14 cellular contexts compared by ENCODE assay signal in the genomic region with DNA sequence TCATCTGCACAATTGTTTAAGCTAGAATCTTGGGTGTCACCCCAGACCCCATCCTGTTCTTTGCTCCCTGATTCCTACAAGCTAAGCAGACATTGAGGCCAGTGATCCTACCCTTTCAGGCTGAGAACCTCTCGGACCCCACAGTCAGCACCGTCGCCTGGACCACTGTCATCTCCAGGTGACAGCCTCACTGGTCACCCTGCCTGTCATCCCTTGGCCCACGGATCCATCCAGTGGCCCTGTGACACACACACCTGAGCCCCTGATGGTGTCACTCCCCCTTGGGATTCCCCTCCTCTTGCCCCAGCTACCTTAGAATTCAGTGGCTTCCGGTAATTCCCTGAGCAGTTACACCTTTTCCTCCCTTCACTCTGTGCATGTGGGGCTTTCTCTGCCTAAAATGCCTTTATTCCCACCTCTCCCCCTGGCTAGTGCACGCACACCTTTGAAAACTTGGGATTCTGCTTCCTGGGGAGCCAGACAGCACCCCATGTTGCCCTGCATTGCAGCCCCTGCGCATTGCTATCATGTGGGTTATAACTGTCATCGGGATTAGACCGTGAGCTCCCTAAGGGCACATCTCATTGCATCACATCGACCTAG.
"Had no signal": no experiment of that assay in that cellular context is flagged by ENCODE, and none has a peak within 500 bp of the region (broad histone marks: within the 10 kb centered on the region; RNA-seq: fewer than 3 reads in every experiment).

No MANE protein-coding gene starts in this region.

- H3K27ac Mint-ChIP-seq: activated naive CD4-positive, alpha-beta T cell treated with anti-CD3 and anti-CD28 coated beads, Interleukin-2, amount 10 ng/mL, durations not matched to agents 7 days and 5 days; activated T-helper 17 cell treated with anti-CD3 and anti-CD28 coated beads, Interleukin-2, amount 50 U/mL, for 72 hours; endodermal cell; T-helper 2 cell treated with Interferon-gamma antibody and Interleukin-4, amounts not matched to agents 5 μg/mL and 100 μg/mL, for 36 hours had no signal

- H3K9me3 Mint-ChIP-seq: activated naive CD4-positive, alpha-beta T cell treated with anti-CD3 and anti-CD28 coated beads, Interleukin-2, amount 10 ng/mL, durations not matched to agents 7 days and 5 days; activated T-helper 17 cell treated with anti-CD3 and anti-CD28 coated beads, Interleukin-2, amount 50 U/mL, for 72 hours; endodermal cell; naive thymus-derived CD8-positive, alpha-beta T cell; T-helper 2 cell treated with Interferon-gamma antibody and Interleukin-4, amounts not matched to agents 5 μg/mL and 100 μg/mL, for 36 hours had no signal

- DNase-seq: activated CD4-positive, alpha-beta T cell treated with anti-CD3 and anti-CD28 coated beads, Interleukin-2, amount 50 U/mL, for 1 hour; activated naive CD4-positive, alpha-beta T cell treated with anti-CD3 and anti-CD28 coated beads, Interleukin-2, amount 10 ng/mL, durations not matched to agents 7 days and 5 days; activated T-cell treated with anti-CD3 and anti-CD28 coated beads for 4 hours; endodermal cell; gastrocnemius medialis; small intestine; uterus had no signal

- H3K27me3 Mint-ChIP-seq: activated T-helper 17 cell treated with anti-CD3 and anti-CD28 coated beads, Interleukin-2, amount 50 U/mL, for 72 hours; naive thymus-derived CD8-positive, alpha-beta T cell had no signal

- H3K36me3 Mint-ChIP-seq: naive thymus-derived CD8-positive, alpha-beta T cell had no signal

- H3K4me3 Mint-ChIP-seq: activated naive CD4-positive, alpha-beta T cell treated with anti-CD3 and anti-CD28 coated beads, Interleukin-2, amount 10 ng/mL, durations not matched to agents 7 days and 5 days; activated T-helper 17 cell treated with anti-CD3 and anti-CD28 coated beads, Interleukin-2, amount 50 U/mL, for 72 hours; endodermal cell; T-helper 2 cell treated with Interferon-gamma antibody and Interleukin-4, amounts not matched to agents 5 μg/mL and 100 μg/mL, for 36 hours had no signal

- ATAC-seq: activated CD4-positive, CD25-positive, alpha-beta regulatory T cell treated with anti-CD3 and anti-CD28 coated beads, Interleukin-2, amount 50 U/mL, for 24 hours; activated T-helper 17 cell treated with anti-CD3 and anti-CD28 coated beads, Interleukin-2, amount 50 U/mL, for 72 hours; gastrocnemius medialis; left lobe of liver; mucosa of descending colon; naive thymus-derived CD8-positive, alpha-beta T cell; right cardiac atrium had no signal
